Comparison of ENCODE assay signal across 5 cellular contexts in the genomic region with DNA sequence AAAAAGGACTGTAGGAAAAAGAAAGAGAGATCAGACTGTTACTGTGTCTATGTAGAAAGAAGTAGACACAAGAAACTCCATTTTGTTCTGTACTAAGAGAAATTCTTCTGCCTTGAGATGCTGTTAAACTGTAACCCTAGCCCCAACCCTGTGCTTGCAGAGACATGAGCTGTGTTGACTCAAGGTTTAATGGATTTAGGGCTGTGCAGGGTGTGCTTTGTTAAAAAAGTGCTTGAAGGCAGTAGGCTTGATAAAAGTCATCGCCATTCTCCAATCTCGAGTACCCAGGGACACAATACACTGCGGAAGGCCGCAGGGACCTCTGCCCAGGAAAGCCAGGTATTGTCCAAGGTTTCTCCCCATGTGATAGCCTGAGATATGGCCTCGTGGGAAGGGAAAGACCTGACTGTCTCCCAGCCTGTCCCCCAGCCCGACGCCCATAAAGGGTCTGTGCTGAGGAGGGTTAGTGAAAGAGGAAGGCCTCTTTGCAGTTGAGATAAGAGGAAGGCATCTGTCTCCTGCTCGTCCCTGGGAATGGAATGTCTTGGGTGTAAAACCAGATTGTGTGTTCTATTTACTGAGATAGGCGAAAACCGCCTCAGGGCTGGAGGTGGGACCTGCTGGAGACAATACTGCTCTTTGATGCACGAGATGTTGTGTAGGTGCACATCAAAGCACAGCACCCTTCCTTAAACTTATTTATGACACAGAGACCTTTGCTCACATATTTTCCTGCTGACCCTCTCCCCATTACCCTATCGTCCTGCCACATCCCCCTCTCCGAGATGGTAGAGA. TPM values are rescaled to one million over a fixed set of nuclear protein-coding genes. Genes with fewer than 3 reads are reported as not detected.
DNase-seq lines count a peak whose midpoint lies in the region; ATAC-seq and TF ChIP-seq lines count a peak whose summit lies in the region.
"Not testable (repeated sequence)": the region's sequence is repeated elsewhere in the genome, so short reads cannot be mapped to it uniquely, and the experiment has no call there.

No MANE protein-coding gene starts in this region.

- H3K27ac Mint-ChIP-seq in Caco-2 (ENCODE audit: unreplicated experiment) (peak overlapping the region; percentile 92), endodermal cell (peak overlapping the region; percentile 94)
- H3K27ac Mint-ChIP-seq in neural progenitor cell, result not testable (repeated sequence)

- not testable (repeated sequence) for ATAC-seq in Panc1

- peaks cover 92% of the 10 kb centered on the region for H3K36me3 Mint-ChIP-seq in Caco-2 (ENCODE audit: insufficient read depth, unreplicated experiment)
- H3K36me3 Mint-ChIP-seq in endodermal cell (ENCODE audit: low read depth), result peaks cover 66% of the 10 kb centered on the region
- H3K36me3 Mint-ChIP-seq in neural progenitor cell, result not testable (repeated sequence)

- H3F3A ChIP-seq in neural progenitor cell (ENCODE audit: low read depth), result not testable (repeated sequence)

- H3K27ac ChIP-seq in Panc1 (ENCODE audit: low read length); neural progenitor cell: not testable (repeated sequence)
- H3K27ac ChIP-seq in endodermal cell (ENCODE audit: low read depth, low read length), result peak overlapping the region; percentile 57

- not testable (repeated sequence) for H3K4me3 ChIP-seq in Caco-2 (ENCODE audit: low read depth, low read length); Panc1 (ENCODE audit: low read depth in 2 of 2, low read length in 2 of 2); neural progenitor cell
- peak overlapping the region; percentile 19 for H3K4me3 ChIP-seq in endodermal cell (ENCODE audit: low read length)

- H3K9ac ChIP-seq in endodermal cell (ENCODE audit: extremely low read depth, low read length, poor library complexity, severe bottlenecking), result peak overlapping the region; percentile 55
- not testable (repeated sequence) for H3K9ac ChIP-seq in neural progenitor cell

- H3K4me3 Mint-ChIP-seq in Caco-2 (ENCODE audit: unreplicated experiment) (peak overlapping the region; percentile 67), endodermal cell (peak overlapping the region; percentile 14), neural progenitor cell (peak overlapping the region; percentile 24)

- H3K4me2 ChIP-seq in neural progenitor cell, result not testable (repeated sequence)

- peaks cover 18% of the 10 kb centered on the region for H3K36me3 ChIP-seq in Caco-2 (ENCODE audit: control insufficient read depth, insufficient read depth, low read length)
- peaks cover 17% of the 10 kb centered on the region; the same call in 1 of the 2 replicates for H3K36me3 ChIP-seq in Panc1 (ENCODE audit: control insufficient read depth, insufficient read depth, low read length)
- peaks cover 60% of the 10 kb centered on the region for H3K36me3 ChIP-seq in endodermal cell (ENCODE audit: control insufficient read depth, insufficient read depth, low read length)
- not testable (repeated sequence) for H3K36me3 ChIP-seq in neural progenitor cell

- TSS peak; percentile 28 for BruUV-seq in Caco-2 (replicated peaks; lab: Mats Ljungman, UMichigan)
- BruUV-seq in Panc1 (replicated peaks; lab: Mats Ljungman, UMichigan), result TSS peak; percentile 11

- peak; percentile 97 to 99 for DNase-seq in Caco-2
- DNase-seq in Panc1 (ENCODE audit: low read depth, low spot score); endodermal cell; neural progenitor cell (ENCODE audit: low spot score): not testable (repeated sequence)
- peak; percentile 99 for DNase-seq in islet precursor cell

- CTCF ChIA-PET in Caco-2 (lab: Charles Lee); Panc1 (lab: Charles Lee): not testable (repeated sequence)

- not testable (repeated sequence) for H3K9me3 Mint-ChIP-seq in Caco-2 (ENCODE audit: unreplicated experiment); endodermal cell; neural progenitor cell

- WGBS in endodermal cell (ENCODE audit: insufficient coverage in 1 of 2, insufficient read length in 1 of 2), 2 experiments, result 64 to 81% methylated on average over 8 to 13 of the region's 13 CpGs

- H3K27me3 Mint-ChIP-seq in Caco-2 (ENCODE audit: insufficient read depth, unreplicated experiment); endodermal cell (ENCODE audit: insufficient read depth); neural progenitor cell (ENCODE audit: insufficient read depth, low read depth): not testable (repeated sequence)

- not testable (repeated sequence) for H2AFZ ChIP-seq in neural progenitor cell (replicated peaks)

- POLR2A ChIA-PET in Caco-2 (lab: Charles Lee); Panc1 (lab: Charles Lee): not testable (repeated sequence)

- not testable (repeated sequence) for H3K27me3 ChIP-seq in Caco-2 (replicated peaks; ENCODE audit: control insufficient read depth, insufficient read depth, low read length); Panc1 (ENCODE audit: control insufficient read depth, insufficient read depth, low read length); endodermal cell (ENCODE audit: control insufficient read depth, insufficient read depth, low read length, poor library complexity, severe bottlenecking); neural progenitor cell

- not testable (repeated sequence) for TF ChIP-seq CTCF in Caco-2 (IDR thresholded peaks at IDR 0.05; ENCODE audit: insufficient read depth in 1 of 2, low read depth in 1 of 2, low read length in 1 of 2, severe bottlenecking in 1 of 2, unreplicated experiment in 1 of 2); Panc1 (IDR thresholded peaks at IDR 0.05); endodermal cell (conservative IDR thresholded peaks at IDR 0.05); neural progenitor cell (IDR thresholded peaks at IDR 0.05)

- H3K79me2 ChIP-seq in neural progenitor cell (ENCODE audit: low read depth), result peaks cover 18% of the 10 kb centered on the region

- in situ Hi-C loops in Panc1 (cut with HindIII; ENCODE audit: low pct_unique_long_range_greater_than_20kb, low sequenced_read_pairs), result not testable (repeated sequence)

- peaks cover 72% of the 10 kb centered on the region for H3K4me1 ChIP-seq in Caco-2
- not testable (repeated sequence) for H3K4me1 ChIP-seq in Panc1 (ENCODE audit: control insufficient read depth, insufficient read depth, low read length); endodermal cell (ENCODE audit: control insufficient read depth, insufficient read depth, low read length); neural progenitor cell

- not testable (repeated sequence) for H4K20me1 ChIP-seq in neural progenitor cell (ENCODE audit: low read depth)

- H3K9me3 ChIP-seq in Caco-2; Panc1 (ENCODE audit: control insufficient read depth, insufficient read depth, low read depth, low read length); endodermal cell (ENCODE audit: control insufficient read depth, low read length); neural progenitor cell (ENCODE audit: low read depth): not testable (repeated sequence)

- H3K4me1 Mint-ChIP-seq in Caco-2 (ENCODE audit: low read depth, unreplicated experiment), result peaks cover 20% of the 10 kb centered on the region
- H3K4me1 Mint-ChIP-seq in endodermal cell, neural progenitor cell: not testable (repeated sequence)

- intact Hi-C loops in Caco-2 (cut with micrococcal nuclease; ENCODE audit: unreplicated experiment), result loop anchor here (2.0 kb wide), 2 partner anchors 23 to 41 kb away; a partner anchor contains a TSS
- intact Hi-C loops in Panc1 (cut with micrococcal nuclease; ENCODE audit: unreplicated experiment), result not testable (repeated sequence)

RNA-seq across cellular contexts. Expression of a gene that starts 6.7 kb away (rescaled TPM):
- total RNA-seq in Caco-2 (2022) (59.6 TPM in 2 replicates), Panc1 (2021; ENCODE audit: unreplicated experiment) (15.0 TPM), endodermal cell (10 to 100 TPM; 11.9 to 12.5 TPM), neural progenitor cell (ENCODE audit: low replicate concordance) (8.3 and 10.5 TPM in 2 replicates)
- polyA plus RNA-seq in Panc1 (2012; ENCODE audit: insufficient read length), result 13.8 TPM
- 5.8 TPM for polyA plus RNA-seq in endodermal cell (2013, experiment 1 of 2)
- polyA plus RNA-seq in endodermal cell (2013, experiment 2 of 2), result 5.2 TPM

RNA-seq across cellular contexts. Expression of a gene that starts 6.8 kb away (rescaled TPM):
- total RNA-seq in Caco-2 (2022) (133 and 158 TPM in 2 replicates), Panc1 (2021; ENCODE audit: unreplicated experiment) (57.0 TPM), endodermal cell (100 to 1,000 TPM in 1 of 2 donors, 10 to 100 TPM in 1; 87.3 to 126 TPM), neural progenitor cell (ENCODE audit: low replicate concordance) (72.1 and 120 TPM in 2 replicates)
- 44.8 TPM for polyA plus RNA-seq in Panc1 (2012; ENCODE audit: insufficient read length)
- polyA plus RNA-seq in endodermal cell (2013, experiment 1 of 2), result 89.5 TPM
- polyA plus RNA-seq in endodermal cell (2013, experiment 2 of 2), result 81.8 TPM

RNA-seq across cellular contexts. Expression of a gene that starts 23.2 kb away (rescaled TPM):
- total RNA-seq in Caco-2 (2022) (199 and 220 TPM in 2 replicates), Panc1 (2021; ENCODE audit: unreplicated experiment) (179 TPM), endodermal cell (100 to 1,000 TPM; 102 to 117 TPM), neural progenitor cell (ENCODE audit: low replicate concordance) (59.7 and 98.2 TPM in 2 replicates)
- 225 TPM for polyA plus RNA-seq in Panc1 (2012; ENCODE audit: insufficient read length)
- polyA plus RNA-seq in endodermal cell (2013, experiment 1 of 2), result 89.0 TPM
- polyA plus RNA-seq in endodermal cell (2013, experiment 2 of 2), result 90.0 TPM

RNA-seq across cellular contexts. Expression of a gene that starts 23.5 kb away (rescaled TPM):
- total RNA-seq in Caco-2 (2022) (180 and 191 TPM in 2 replicates), Panc1 (2021; ENCODE audit: unreplicated experiment) (147 TPM), endodermal cell (100 to 1,000 TPM; 147 to 165 TPM), neural progenitor cell (ENCODE audit: low replicate concordance) (136 and 170 TPM in 2 replicates)
- polyA plus RNA-seq in Panc1 (2012; ENCODE audit: insufficient read length), result 442 TPM
- 130 TPM for polyA plus RNA-seq in endodermal cell (2013, experiment 1 of 2)
- polyA plus RNA-seq in endodermal cell (2013, experiment 2 of 2), result 130 TPM

RNA-seq across cellular contexts. Expression of a gene that starts 34.0 kb away (rescaled TPM):
- total RNA-seq in Caco-2 (2022) (554 and 595 TPM in 2 replicates), Panc1 (2021; ENCODE audit: unreplicated experiment) (476 TPM), endodermal cell (100 to 1,000 TPM; 455 to 472 TPM), neural progenitor cell (ENCODE audit: low replicate concordance) (2,754 and 3,838 TPM in 2 replicates)
- 765 TPM for polyA plus RNA-seq in Panc1 (2012; ENCODE audit: insufficient read length)
- polyA plus RNA-seq in endodermal cell (2013, experiment 1 of 2), result 477 TPM
- 427 TPM for polyA plus RNA-seq in endodermal cell (2013, experiment 2 of 2)

Comparison
In these comparisons a context has a peak if more than half of its experiments do, and no peak if none do; other contexts are left out.
1. H3K4me3 Mint-ChIP-seq: peak in every context shown above with its lines; median percentile 67 in Caco-2; 24 in neural progenitor cell; 14 in endodermal cell.